Comparison of ENCODE assay signal across 21 cellular contexts in the genomic region with DNA sequence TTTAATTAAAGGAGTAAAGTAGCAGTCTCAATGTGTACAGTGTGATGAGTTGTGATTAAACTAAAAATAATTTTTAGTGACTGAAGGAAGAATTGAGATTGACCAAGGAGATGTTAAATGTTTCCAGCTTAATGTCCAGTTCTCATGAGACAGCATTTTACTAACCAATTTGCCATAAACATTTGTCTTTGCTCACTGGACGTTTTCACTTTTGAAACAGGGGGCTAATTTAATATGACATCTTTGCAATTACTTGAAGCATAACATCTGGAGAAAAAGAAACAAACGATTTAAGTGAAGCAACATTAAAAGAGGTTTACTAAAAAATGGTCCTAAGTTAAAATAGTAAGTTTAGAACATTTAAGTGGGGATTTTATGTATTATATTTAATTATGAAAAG.
DNase-seq lines count a peak whose midpoint lies in the region; ATAC-seq, FAIRE-seq and TF ChIP-seq lines count a peak whose summit lies in the region.
"Had no signal": no experiment of that assay in that cellular context is flagged by ENCODE, and none has a peak within 500 bp of the region (broad histone marks: within the 10 kb centered on the region; RNA-seq: fewer than 3 reads in every experiment).

No MANE protein-coding gene starts in this region.

- H3K4me3 ChIP-seq in IMR-90 (ENCODE audit: insufficient read depth, low read depth, low read length), result no peak overlapping the region
- no peak overlapping the region for H3K4me3 ChIP-seq in kidney (ENCODE audit: low read length in 2 of 2)
- H3K4me3 ChIP-seq: BLaER1 had no signal

- H3K9me3 ChIP-seq in IMR-90 (ENCODE audit: control insufficient read depth, insufficient read depth, low read length), result no peaks in the 10 kb centered on the region
- H3K9me3 ChIP-seq in kidney (ENCODE audit: control insufficient read depth in 1 of 2, low read length in 2 of 2), result no peaks in the 10 kb centered on the region
- H3K9me3 ChIP-seq: BLaER1 had no signal

- H2AK9ac ChIP-seq in IMR-90 (replicated peaks; ENCODE audit: low read depth, low read length, poor library complexity), result no peak overlapping the region

- no peak overlapping the region for H2AK5ac ChIP-seq in IMR-90 (ENCODE audit: low read depth, low read length)

- CTCF ChIA-PET in IMR-90 (lab: Yijun Ruan, JAX), result interaction anchor here (0.5 to 1.2 kb wide), 3 partner anchors 13 to 318 kb away, joined by 3 read pairs; no protein-coding TSS in a partner anchor

- H4K20me1 ChIP-seq in IMR-90 (ENCODE audit: insufficient read depth, low read length), result no peaks in the 10 kb centered on the region
- H4K20me1 ChIP-seq: BLaER1 had no signal

- POLR2A ChIA-PET in IMR-90 (lab: Charles Lee; ENCODE audit: unreplicated experiment), result no interaction called here

- peaks cover 8% of the 10 kb centered on the region for H3K9me1 ChIP-seq in IMR-90 (ENCODE audit: insufficient read depth, low read length)

- H2AFZ ChIP-seq in IMR-90 (replicated peaks; ENCODE audit: low read length, poor library complexity), result no peak overlapping the region

- no peak overlapping the region for H2BK120ac ChIP-seq in IMR-90 (ENCODE audit: low read depth, low read length)

- H3K9ac ChIP-seq in IMR-90 (ENCODE audit: low read depth, low read length) (no peak overlapping the region), kidney (ENCODE audit: low read length in 2 of 2) (no peak overlapping the region)
- H3K9ac ChIP-seq: BLaER1 had no signal

- peak overlapping the region; percentile 46 for H2BK5ac ChIP-seq in IMR-90 (ENCODE audit: low read depth, low read length, poor library complexity, severe bottlenecking)

- H4K91ac ChIP-seq in IMR-90 (ENCODE audit: insufficient read depth, low read depth, low read length), result no peak overlapping the region

- TF ChIP-seq RAD21 in IMR-90 (IDR thresholded peaks at IDR 0.05; ENCODE audit: low read length), result no peak

- DNase-seq in IMR-90, result no peak
- peak; percentile 37 for DNase-seq in dedifferentiated amniotic fluid mesenchymal stem cell (ENCODE audit: extremely low spot score)
- peak; percentile 87 for DNase-seq in fibroblast of peridontal ligament (ENCODE audit: extremely low read depth)
- DNase-seq in kidney, result no peak
- DNase-seq in NCI-H1105 (lab: John Stamatoyannopoulos, UW), result no peak
- DNase-seq in activated naive CD4-positive, alpha-beta T cell (lab: John Stamatoyannopoulos, UW), result no peak
- DNase-seq: 8988T; CD4-positive, alpha-beta memory T cell; DMS153; DMS79; GDM1; GOT3; H7; HFFc6 had no signal

- dilution Hi-C loops in IMR-90 (cut with HindIII; ENCODE audit: low sequenced_read_pairs, unreplicated experiment), result no loop called here

- no peak overlapping the region for H3K56ac ChIP-seq in IMR-90 (ENCODE audit: extremely low read depth, insufficient read depth, low read length)

- FAIRE-seq in kidney (lab: Jason Lieb, UNC), result peak; percentile 45
- FAIRE-seq: GM12892, GM18507, HTR-8/SVneo had no signal

- H2BK15ac ChIP-seq in IMR-90 (ENCODE audit: low read depth, low read length), result no peak overlapping the region

- ATAC-seq in IMR-90 (ENCODE audit: low read depth) (no peak), HG02678 (IDR thresholded peaks at IDR 0.05; ENCODE audit: unreplicated experiment) (no peak), HG03280 (IDR thresholded peaks at IDR 0.05; ENCODE audit: unreplicated experiment) (no peak)
- ATAC-seq: HCT116 had no signal

- in situ Hi-C loops in IMR-90 (cut with MboI; ENCODE audit: low sequenced_read_pairs), result no loop called here

- no peak overlapping the region; the same call in 1 of the 2 replicates for H4K5ac ChIP-seq in IMR-90 (ENCODE audit: low read depth, low read length)

- TF ChIP-seq CTCF in IMR-90 (conservative IDR thresholded peaks at IDR 0.05; ENCODE audit: low read depth, low read length) (no peak), kidney (IDR thresholded peaks at IDR 0.05; ENCODE audit: borderline replicate concordance, extremely low read depth, insufficient read depth) (no peak)

- H4K8ac ChIP-seq in IMR-90 (ENCODE audit: low read depth in 2 of 2, low read length in 2 of 2), result no peak overlapping the region

- H3K79me1 ChIP-seq in IMR-90 (ENCODE audit: low read depth in 1 of 2, low read length in 2 of 2), result no peaks in the 10 kb centered on the region

- peaks cover 12% of the 10 kb centered on the region for H3K4me1 ChIP-seq in IMR-90 (ENCODE audit: control insufficient read depth, insufficient read depth, low read length)
- no peaks in the 10 kb centered on the region for H3K4me1 ChIP-seq in kidney (ENCODE audit: control insufficient read depth in 1 of 2, insufficient read depth in 1 of 2, low read depth in 1 of 2, low read length in 2 of 2)
- H3K4me1 ChIP-seq: BLaER1 had no signal

- no peak overlapping the region for H3K23ac ChIP-seq in IMR-90 (ENCODE audit: low read depth, low read length)

- intact Hi-C loops in IMR-90 (cut with micrococcal nuclease) (no loop called here), kidney (cut with DNase I) (no loop called here)

- WGBS in IMR-90 (ENCODE audit: extremely low coverage in 2 of 2, insufficient read length in 1 of 2), 2 experiments, result no CpG with 5 or more reads among the region's 2 CpGs

- no peak overlapping the region for H2BK20ac ChIP-seq in IMR-90 (ENCODE audit: low read depth, low read length)

- H3K18ac ChIP-seq in IMR-90 (ENCODE audit: low read depth, low read length), result peak overlapping the region; percentile 33; the same call in 1 of the 2 replicates

- H3K36me3 ChIP-seq in IMR-90 (ENCODE audit: control insufficient read depth, insufficient read depth, low read length) (no peaks in the 10 kb centered on the region), kidney (ENCODE audit: control insufficient read depth in 1 of 2, insufficient read depth in 2 of 2, low read length in 2 of 2) (no peaks in the 10 kb centered on the region)
- H3K36me3 ChIP-seq: BLaER1 had no signal

- no peak overlapping the region for H3K4me2 ChIP-seq in IMR-90 (ENCODE audit: low read depth, low read length)
- H3K4me2 ChIP-seq: BLaER1 had no signal

- no peak overlapping the region for H3K27ac ChIP-seq in IMR-90 (ENCODE audit: insufficient read depth, low read length)
- no peak overlapping the region for H3K27ac ChIP-seq in kidney (ENCODE audit: low read depth in 2 of 2, low read length in 2 of 2)
- H3K27ac ChIP-seq: BLaER1 had no signal

- H3K27me3 ChIP-seq in IMR-90 (ENCODE audit: control insufficient read depth, insufficient read depth, low read length), result no peaks in the 10 kb centered on the region
- H3K27me3 ChIP-seq: BLaER1 had no signal

- H3K4ac ChIP-seq in IMR-90 (ENCODE audit: low read depth, low read length), result no peak overlapping the region

- H3K14ac ChIP-seq in IMR-90 (replicated peaks; ENCODE audit: low read depth, low read length), result no peak overlapping the region

- no peak for TF ChIP-seq POLR2A in IMR-90 (IDR thresholded peaks at IDR 0.05; ENCODE audit: low read depth, low read length)

- BruUV-seq in IMR-90 (replicated peaks; lab: Mats Ljungman, UMichigan), result no TSS peak

TF ChIP-seq in IMR-90, 13 proteins besides CTCF, POLR2A, EP300 and RAD21:
- TF ChIP-seq MAZ (IDR thresholded peaks at IDR 0.05; ENCODE audit: borderline replicate concordance, low read depth, low read length) (no peak), CHD1 (IDR thresholded peaks at IDR 0.05; ENCODE audit: low read depth, low read length) (no peak), SMC3 (IDR thresholded peaks at IDR 0.05; ENCODE audit: low read depth, low read length) (no peak), RFX5 (IDR thresholded peaks at IDR 0.05; ENCODE audit: low read depth, low read length) (no peak), CEBPB (IDR thresholded peaks at IDR 0.05; ENCODE audit: low read depth, low read length) (no peak)

Comparison
In these comparisons a context has a peak if more than half of its experiments do, and no peak if none do; other contexts are left out.
1. DNase-seq: peak in dedifferentiated amniotic fluid mesenchymal stem cell (single experiment) and fibroblast of peridontal ligament (single experiment); none in IMR-90 (single experiment), kidney (single experiment), NCI-H1105 (single experiment) and activated naive CD4-positive, alpha-beta T cell (0 of 4).